In the genomic region with DNA sequence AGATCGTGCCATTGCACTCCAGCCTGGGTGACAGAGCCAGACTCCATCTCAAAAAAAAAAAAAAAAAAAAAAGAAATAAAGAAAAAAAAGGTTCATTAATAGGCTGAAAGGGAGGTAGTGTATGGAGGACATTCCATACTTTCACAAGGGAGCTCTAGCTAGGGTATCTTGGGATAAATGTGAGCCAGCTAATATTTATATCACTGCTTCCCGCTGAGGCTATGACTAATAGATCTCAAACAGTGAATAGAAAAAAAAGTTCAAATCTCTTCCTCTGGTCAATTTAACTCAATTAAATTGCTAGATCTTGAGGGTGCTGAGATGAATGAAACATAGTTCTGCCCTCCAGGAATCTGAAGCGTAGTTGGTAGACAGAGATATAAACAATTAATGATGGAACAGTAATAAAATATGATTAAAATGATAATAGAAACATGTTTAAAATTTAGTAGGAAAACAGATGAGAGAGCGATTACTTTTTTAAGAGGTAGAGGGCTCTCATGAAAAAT, we compare ENCODE assay signal across 1 cellular context.
TF ChIP-seq lines count a peak whose summit lies in the region.

No MANE protein-coding gene starts in this region.

TF ChIP-seq in IMR-90, 13 proteins besides CTCF, POLR2A, EP300 and RAD21 (continued from another document):
- TF ChIP-seq MAZ (IDR thresholded peaks at IDR 0.05; ENCODE audit: borderline replicate concordance, low read depth, low read length) (no peak), MXI1 (IDR thresholded peaks at IDR 0.05; ENCODE audit: borderline replicate concordance, low read depth, low read length) (no peak), USF2 (IDR thresholded peaks at IDR 0.05; ENCODE audit: low read depth, low read length) (no peak)
